ENCODE assay signal across 1 cellular context in genomic region chr7:5997210-5997808, GRCh38.
TF ChIP-seq lines count a peak whose summit lies in the region.

No MANE protein-coding gene starts in this region.

TF ChIP-seq in GM23338, 12 proteins besides CTCF, POLR2A, EP300 and RAD21 (continued from another document):
- TF ChIP-seq REST (IDR thresholded peaks at IDR 0.05; ENCODE audit: unreplicated experiment) (no peak), NANOG (IDR thresholded peaks at IDR 0.05; ENCODE audit: borderline replicate concordance) (no peak), POLR2AphosphoS5 (IDR thresholded peaks at IDR 0.05; ENCODE audit: low read depth) (no peak), ZNF462 (CRISPR knock-in tag; IDR thresholded peaks at IDR 0.05) (no peak), ZNF114 (CRISPR knock-in tag; IDR thresholded peaks at IDR 0.05) (no peak)
